In the genomic region with DNA sequence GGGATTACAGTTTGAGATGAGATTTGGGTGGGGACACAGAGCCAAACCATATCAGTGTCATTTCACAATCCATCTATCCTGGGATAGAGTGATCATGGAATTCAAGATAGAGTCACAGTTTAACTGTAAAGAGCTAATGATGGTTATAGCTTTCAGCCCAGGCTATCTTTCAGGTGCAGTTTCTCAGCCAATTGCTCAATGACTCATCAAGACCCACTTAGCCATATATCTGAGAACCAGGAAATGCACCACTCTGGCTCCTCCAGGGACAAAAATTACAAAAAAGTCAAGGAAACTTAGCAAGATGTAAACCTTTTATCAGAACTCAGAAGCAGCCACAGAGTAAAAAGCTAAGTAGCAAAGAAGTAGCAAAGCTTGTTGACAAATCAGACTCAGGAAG, we compare ENCODE assay signal across 22 cellular contexts.
DNase-seq lines count a peak whose midpoint lies in the region; ATAC-seq and TF ChIP-seq lines count a peak whose summit lies in the region.
"Had no signal": no experiment of that assay in that cellular context is flagged by ENCODE, and none has a peak within 500 bp of the region (broad histone marks: within the 10 kb centered on the region; RNA-seq: fewer than 3 reads in every experiment).

No MANE protein-coding gene starts in this region.

- H3K4me3 ChIP-seq in GM23338 (no peak overlapping the region), fibroblast of the aortic adventitia (ENCODE audit: low read depth, low read length) (no peak overlapping the region), mucosa of descending colon (no peak overlapping the region), SK-N-SH (ENCODE audit: low read depth in 2 of 2, low read length in 1 of 2) (no peak overlapping the region)
- H3K4me3 ChIP-seq: GM12878, SJCRH30 had no signal

- intact Hi-C loops in mucosa of descending colon (cut with DNase I, micrococcal nuclease), result loop anchor here in 1 of 2 donors (10.0 kb wide), 1 partner anchor 165 kb away; a partner anchor contains a TSS

- TF ChIP-seq CTCF in GM23338 (conservative IDR thresholded peaks at IDR 0.05; ENCODE audit: low read depth in 2 of 2) (no peak), fibroblast of the aortic adventitia (IDR thresholded peaks at IDR 0.05; ENCODE audit: insufficient read depth, low read length) (no peak), mucosa of descending colon (IDR thresholded peaks at IDR 0.05) (no peak), SK-N-SH (IDR thresholded peaks at IDR 0.05) (no peak)

- H3K27ac ChIP-seq in GM23338 (ENCODE audit: low read depth) (no peak overlapping the region), SK-N-SH (ENCODE audit: low read depth in 2 of 2, low read length in 1 of 2) (no peak overlapping the region)
- H3K27ac ChIP-seq: SJCRH30 had no signal

- no peak for TF ChIP-seq RAD21 in SK-N-SH (IDR thresholded peaks at IDR 0.05; ENCODE audit: low read length)

- H3K27me3 Mint-ChIP-seq in GM23338 (ENCODE audit: insufficient read depth, low read depth, poor library complexity), result no peaks in the 10 kb centered on the region
- H3K27me3 Mint-ChIP-seq: CD4-positive, alpha-beta memory T cell had no signal

- POLR2A ChIA-PET in SK-N-SH (lab: Yijun Ruan, JAX), result no interaction called here

- H3K9me3 ChIP-seq in mucosa of descending colon, result no peaks in the 10 kb centered on the region
- H3K9me3 ChIP-seq in SK-N-SH, result no peaks in the 10 kb centered on the region
- H3K9me3 ChIP-seq: SJCRH30 had no signal

- H3F3A ChIP-seq in GM23338 (replicated peaks; ENCODE audit: low read depth) (no peaks in the 10 kb centered on the region), SK-N-SH (replicated peaks; ENCODE audit: insufficient read depth) (no peaks in the 10 kb centered on the region)

- ATAC-seq in GM23338 (no peak), mucosa of descending colon (peak; percentile 30), HG03457 (IDR thresholded peaks at IDR 0.05; ENCODE audit: unreplicated experiment) (no peak)
- ATAC-seq: GM12878 had no signal

- CTCF ChIA-PET in SK-N-SH (lab: Yijun Ruan, JAX), result no interaction called here

- H3K9me3 Mint-ChIP-seq in GM23338, result no peaks in the 10 kb centered on the region

- no peak for TF ChIP-seq EP300 in SK-N-SH (IDR thresholded peaks at IDR 0.05; ENCODE audit: borderline replicate concordance in 1 of 2, low read depth in 1 of 2, low read length in 1 of 2)

- H3K36me3 Mint-ChIP-seq in GM23338 (ENCODE audit: low read depth), result no peaks in the 10 kb centered on the region
- H3K36me3 Mint-ChIP-seq: CD4-positive, alpha-beta memory T cell had no signal

- H3K27me3 ChIP-seq in GM23338 (ENCODE audit: insufficient read depth), result no peaks in the 10 kb centered on the region
- no peaks in the 10 kb centered on the region for H3K27me3 ChIP-seq in SK-N-SH (ENCODE audit: insufficient read depth)
- H3K27me3 ChIP-seq: SJCRH30 had no signal

- H3K36me3 ChIP-seq in GM23338 (ENCODE audit: insufficient read depth) (no peaks in the 10 kb centered on the region), mucosa of descending colon (ENCODE audit: low read depth) (no peaks in the 10 kb centered on the region), SK-N-SH (replicated peaks in 1 of 2; ENCODE audit: control insufficient read depth in 1 of 2, insufficient read depth in 2 of 2, low read length in 1 of 2) (no peaks in the 10 kb centered on the region)
- H3K36me3 ChIP-seq: SJCRH30 had no signal

- H3K9ac ChIP-seq in SK-N-SH, result no peak overlapping the region

- H2AFZ ChIP-seq in GM23338, result peak overlapping the region; percentile 39
- H2AFZ ChIP-seq in SK-N-SH (ENCODE audit: low read depth), result no peak overlapping the region

- no peaks in the 10 kb centered on the region for H3K4me1 ChIP-seq in GM23338 (ENCODE audit: insufficient read depth)
- no peaks in the 10 kb centered on the region for H3K4me1 ChIP-seq in mucosa of descending colon (ENCODE audit: low read depth)
- no peaks in the 10 kb centered on the region for H3K4me1 ChIP-seq in SK-N-SH (ENCODE audit: control insufficient read depth in 1 of 2, insufficient read depth in 2 of 2, low read depth in 1 of 2, low read length in 1 of 2)

- H3K4me3 Mint-ChIP-seq in GM23338, result no peak overlapping the region
- H3K4me3 Mint-ChIP-seq: CD4-positive, alpha-beta memory T cell had no signal

- H3K9me2 ChIP-seq in GM23338 (ENCODE audit: insufficient read depth) (no peaks in the 10 kb centered on the region), SK-N-SH (no peaks in the 10 kb centered on the region)

- DNase-seq in GM23338 (ENCODE audit: low spot score) (no peak), HT1080 (ENCODE audit: low read depth) (peak; percentile 20), fibroblast of the aortic adventitia (ENCODE audit: low read depth) (peak; percentile 19), mucosa of descending colon (no peak), SK-N-SH (no peak)
- no peak for DNase-seq in stimulated activated naive CD4-positive, alpha-beta T cell (lab: John Stamatoyannopoulos, UW)
- DNase-seq: C1 segment of cervical spinal cord; CD4-positive, alpha-beta memory T cell; COR-L47; DMS79; EL; GDM1; H7; KG1; MM.1S; NCI-H2029; NCI-H226; NCI-H510A; NCI-H774; SJCRH30 had no signal

- peaks cover 5% of the 10 kb centered on the region; the same call in 2 of the 3 replicates for H3K4me1 Mint-ChIP-seq in GM23338
- H3K4me1 Mint-ChIP-seq: CD4-positive, alpha-beta memory T cell had no signal

- H3K27ac Mint-ChIP-seq in GM23338, result no peak overlapping the region
- H3K27ac Mint-ChIP-seq: CD4-positive, alpha-beta memory T cell had no signal

- no peaks in the 10 kb centered on the region for H4K20me1 ChIP-seq in GM23338 (replicated peaks; ENCODE audit: insufficient read depth)
- no peaks in the 10 kb centered on the region for H4K20me1 ChIP-seq in SK-N-SH (ENCODE audit: insufficient read depth)

- H3K79me2 ChIP-seq in GM23338 (replicated peaks; ENCODE audit: insufficient read depth) (no peaks in the 10 kb centered on the region), SK-N-SH (ENCODE audit: insufficient read depth) (no peaks in the 10 kb centered on the region)

- no peak overlapping the region for H3K4me2 ChIP-seq in GM23338
- H3K4me2 ChIP-seq in SK-N-SH, result no peak overlapping the region

TF ChIP-seq in SK-N-SH, 30 proteins besides CTCF, POLR2A, EP300 and RAD21:
- TF ChIP-seq TCF12 (IDR thresholded peaks at IDR 0.05) (no peak), FOXJ3 (CRISPR knock-in tag; IDR thresholded peaks at IDR 0.05) (no peak), RFX5 (IDR thresholded peaks at IDR 0.05; ENCODE audit: low read length) (no peak), FOSL2 (IDR thresholded peaks at IDR 0.05; ENCODE audit: borderline replicate concordance, low read depth) (no peak), TEAD4 (IDR thresholded peaks at IDR 0.05; ENCODE audit: borderline replicate concordance, insufficient read depth) (no peak), JUND (IDR thresholded peaks at IDR 0.05) (no peak)
- TF ChIP-seq, protein P1, sequence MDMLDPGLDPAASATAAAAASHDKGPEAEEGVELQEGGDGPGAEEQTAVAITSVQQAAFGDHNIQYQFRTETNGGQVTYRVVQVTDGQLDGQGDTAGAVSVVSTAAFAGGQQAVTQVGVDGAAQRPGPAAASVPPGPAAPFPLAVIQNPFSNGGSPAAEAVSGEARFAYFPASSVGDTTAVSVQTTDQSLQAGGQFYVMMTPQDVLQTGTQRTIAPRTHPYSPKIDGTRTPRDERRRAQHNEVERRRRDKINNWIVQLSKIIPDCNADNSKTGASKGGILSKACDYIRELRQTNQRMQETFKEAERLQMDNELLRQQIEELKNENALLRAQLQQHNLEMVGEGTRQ (IDR thresholded peaks at IDR 0.05; ENCODE audit: borderline replicate concordance, low read depth, low read length), result no peak
- TF ChIP-seq, protein P2, sequence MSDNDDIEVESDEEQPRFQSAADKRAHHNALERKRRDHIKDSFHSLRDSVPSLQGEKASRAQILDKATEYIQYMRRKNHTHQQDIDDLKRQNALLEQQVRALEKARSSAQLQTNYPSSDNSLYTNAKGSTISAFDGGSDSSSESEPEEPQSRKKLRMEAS (IDR thresholded peaks at IDR 0.05; ENCODE audit: low read depth), result no peak

Comparison
In these comparisons a context has a peak if more than half of its experiments do, and no peak if none do; other contexts are left out.
1. DNase-seq: peak in HT1080 (single experiment) and fibroblast of the aortic adventitia (single experiment); none in GM23338 (single experiment), mucosa of descending colon (0 of 3), SK-N-SH (single experiment) and stimulated activated naive CD4-positive, alpha-beta T cell (0 of 6).